ENCODE assay signal across 24 cellular contexts in genomic region chr7:5437348-5437892, GRCh38.
"Had no signal": no experiment of that assay in that cellular context is flagged by ENCODE, and none has a peak within 500 bp of the region (broad histone marks: within the 10 kb centered on the region; RNA-seq: fewer than 3 reads in every experiment).

No MANE protein-coding gene starts in this region.

- H3K27ac Mint-ChIP-seq: activated CD8-positive, alpha-beta memory T cell treated with anti-CD3 and anti-CD28 coated beads, Interleukin-2, amount 10 ng/mL, durations not matched to agents 7 days and 5 days; activated T-cell treated with anti-CD3 and anti-CD28 coated beads, Interleukin-2, amount 50 U/mL, for 24 hours; T-helper 17 cell; WTC11 had no signal

- DNase-seq: activated CD4-positive, alpha-beta T cell treated with anti-CD3 and anti-CD28 coated beads for 48 hours; activated CD4-positive, alpha-beta T cell treated with anti-CD3 and anti-CD28 coated beads, Interleukin-2, amount 50 U/mL, for 4 hours; activated CD4-positive, CD25-positive, alpha-beta regulatory T cell treated with anti-CD3 and anti-CD28 coated beads, Interleukin-2, amount 50 U/mL, for 72 hours; activated CD8-positive, alpha-beta memory T cell treated with anti-CD3 and anti-CD28 coated beads, Interleukin-2, amount 10 ng/mL, durations not matched to agents 7 days and 5 days; activated effector memory CD4-positive, alpha-beta T cell treated with anti-CD3 and anti-CD28 coated beads, Interleukin-2, amount 50 U/mL, for 16 hours; activated naive CD4-positive, alpha-beta T cell treated with Interleukin-2 at 50 U/mL for 16 hours; activated T-cell treated with anti-CD3 and anti-CD28 coated beads, Interleukin-2, amount 50 U/mL, for 24 hours; amygdala; Kasumi-1; KBM-7; NCI-H1048; NCI-H146; NCI-H187 treated with DMSO at 0.1 percent for 48 hours; NCI-H2081 treated with DMSO at 0.1 percent for 48 hours; NCI-H226; NCI-H526; NCI-H82; OCI-M1; SIG-M5; T-helper 17 cell; T-helper 9 cell had no signal

- H3K4me1 Mint-ChIP-seq: activated CD8-positive, alpha-beta memory T cell treated with anti-CD3 and anti-CD28 coated beads, Interleukin-2, amount 10 ng/mL, durations not matched to agents 7 days and 5 days; T-helper 17 cell; WTC11 had no signal

- H3K4me3 Mint-ChIP-seq: activated CD8-positive, alpha-beta memory T cell treated with anti-CD3 and anti-CD28 coated beads, Interleukin-2, amount 10 ng/mL, durations not matched to agents 7 days and 5 days; activated T-cell treated with anti-CD3 and anti-CD28 coated beads, Interleukin-2, amount 50 U/mL, for 24 hours; brain; T-helper 17 cell; WTC11 had no signal

- H3K9me3 Mint-ChIP-seq: activated naive CD4-positive, alpha-beta T cell treated with anti-CD3 and anti-CD28 coated beads, Interleukin-2, amount 50 U/mL, for 72 hours had no signal

- H3K36me3 Mint-ChIP-seq: activated CD8-positive, alpha-beta memory T cell treated with anti-CD3 and anti-CD28 coated beads, Interleukin-2, amount 10 ng/mL, durations not matched to agents 7 days and 5 days had no signal

- ATAC-seq: activated CD8-positive, alpha-beta memory T cell treated with anti-CD3 and anti-CD28 coated beads, Interleukin-2, amount 10 ng/mL, durations not matched to agents 7 days and 5 days; activated naive CD4-positive, alpha-beta T cell treated with anti-CD3 and anti-CD28 coated beads, Interleukin-2, amount 50 U/mL, for 72 hours; T-helper 17 cell; WTC11 had no signal
